Comparison of ENCODE assay signal across 1 cellular context in genomic region chr1:936865-937264, GRCh38.
TF ChIP-seq lines count a peak whose summit lies in the region.

No MANE protein-coding gene starts in this region.

TF ChIP-seq in H1, 55 proteins besides CTCF, POLR2A, EP300 and RAD21:
- TF ChIP-seq SRF (IDR thresholded peaks at IDR 0.05; ENCODE audit: low read depth, low read length) (no peak), SP1 (IDR thresholded peaks at IDR 0.05; ENCODE audit: low read depth, low read length) (no peak), SP4 (IDR thresholded peaks at IDR 0.05; ENCODE audit: low read length) (no peak), CEBPB (IDR thresholded peaks at IDR 0.05; ENCODE audit: low read depth, low read length) (no peak), GABPA (IDR thresholded peaks at IDR 0.05; ENCODE audit: borderline replicate concordance, insufficient read depth, low read length) (no peak), SIRT6 (IDR thresholded peaks at IDR 0.05; ENCODE audit: low read length) (no peak), TAF7 (optimal IDR thresholded peaks at IDR 0.05; ENCODE audit: borderline replicate concordance, low read depth, low read length) (no peak), BCL11A (IDR thresholded peaks at IDR 0.05; ENCODE audit: low read depth in 2 of 2, low read length in 2 of 2) (no peak), RFX5 (IDR thresholded peaks at IDR 0.05; ENCODE audit: borderline replicate concordance, low read depth, low read length) (no peak), E2F6 (IDR thresholded peaks at IDR 0.05) (no peak), RXRA (IDR thresholded peaks at IDR 0.05; ENCODE audit: insufficient read depth, low read depth, low read length) (no peak), NRF1 (IDR thresholded peaks at IDR 0.05; ENCODE audit: low read depth, low read length) (no peak), EGR1 (IDR thresholded peaks at IDR 0.05; ENCODE audit: borderline replicate concordance, low read depth, low read length) (no peak), BRCA1 (IDR thresholded peaks at IDR 0.05; ENCODE audit: low read depth, low read length) (no peak)
